ENCODE assay signal across 31 cellular contexts in the genomic region with DNA sequence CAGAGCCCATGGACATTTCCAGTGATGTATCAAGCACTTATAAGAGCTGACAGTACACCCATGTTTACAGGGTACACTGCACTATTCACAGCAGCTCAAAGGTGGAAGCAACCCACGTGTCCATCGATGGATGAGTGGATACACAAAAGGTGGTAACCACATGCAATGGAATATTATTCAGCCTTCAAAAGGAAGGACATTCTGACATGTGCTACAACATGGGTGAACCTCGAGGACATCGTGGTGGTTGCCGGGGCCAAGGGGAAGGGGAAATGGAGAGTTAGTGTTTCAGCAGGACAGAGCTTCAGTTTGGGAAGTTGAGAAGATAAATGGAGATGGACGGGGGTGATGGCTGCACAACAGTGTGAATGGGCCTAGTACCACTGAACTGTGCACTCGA. TPM values are rescaled to one million over a fixed set of nuclear protein-coding genes. Genes with fewer than 3 reads are reported as not detected.
"Had no signal": no experiment of that assay in that cellular context is flagged by ENCODE, and none has a peak within 500 bp of the region (broad histone marks: within the 10 kb centered on the region; RNA-seq: fewer than 3 reads in every experiment).

No MANE protein-coding gene starts in this region.

- H3K4me3 Mint-ChIP-seq: activated CD4-positive, alpha-beta memory T cell treated with anti-CD3 and anti-CD28 coated beads, Interleukin-2, amount 10 ng/mL, durations not matched to agents 7 days and 5 days; activated CD4-positive, alpha-beta T cell treated with anti-CD3 and anti-CD28 coated beads for 36 hours; activated CD4-positive, alpha-beta T cell treated with anti-CD3 and anti-CD28 coated beads, Interleukin-2, amount 10 ng/mL, durations not matched to agents 7 days and 5 days; activated naive CD4-positive, alpha-beta T cell treated with anti-CD3 and anti-CD28 coated beads, Interleukin-2, amount 10 ng/mL, durations not matched to agents 7 days and 5 days; activated naive CD8-positive, alpha-beta T cell treated with anti-CD3 and anti-CD28 coated beads, Interleukin-2, amount 10 ng/mL, durations not matched to agents 7 days and 5 days; activated T-cell treated with anti-CD3 and anti-CD28 coated beads, Interleukin-2, amount 50 U/mL, for 24 hours; activated T-cell treated with anti-CD3 and anti-CD28 coated beads, Interleukin-2, amount 50 U/mL, for 72 hours; brain; endodermal cell had no signal

- H3K27me3 Mint-ChIP-seq: activated CD4-positive, alpha-beta T cell treated with anti-CD3 and anti-CD28 coated beads, Interleukin-2, amount 10 ng/mL, durations not matched to agents 7 days and 5 days had no signal

- H3K36me3 Mint-ChIP-seq: activated naive CD4-positive, alpha-beta T cell treated with anti-CD3 and anti-CD28 coated beads, Interleukin-2, amount 10 ng/mL, durations not matched to agents 7 days and 5 days; activated naive CD4-positive, alpha-beta T cell treated with anti-CD3 and anti-CD28 coated beads, Interleukin-2, amount 50 U/mL, for 72 hours; activated naive CD8-positive, alpha-beta T cell treated with anti-CD3 and anti-CD28 coated beads, Interleukin-2, amount 10 ng/mL, durations not matched to agents 7 days and 5 days; brain had no signal

- H3K4me3 ChIP-seq: ascending aorta, breast epithelium, cardiac muscle cell, colonic mucosa, gastrocnemius medialis had no signal

- H3K4me1 Mint-ChIP-seq: activated CD4-positive, alpha-beta T cell treated with anti-CD3 and anti-CD28 coated beads for 36 hours; activated naive CD4-positive, alpha-beta T cell treated with anti-CD3 and anti-CD28 coated beads, Interleukin-2, amount 10 ng/mL, durations not matched to agents 7 days and 5 days had no signal

- H3K27ac Mint-ChIP-seq: activated CD4-positive, alpha-beta memory T cell treated with anti-CD3 and anti-CD28 coated beads, Interleukin-2, amount 10 ng/mL, durations not matched to agents 7 days and 5 days; activated CD4-positive, alpha-beta T cell treated with anti-CD3 and anti-CD28 coated beads for 36 hours; activated CD4-positive, alpha-beta T cell treated with anti-CD3 and anti-CD28 coated beads, Interleukin-2, amount 10 ng/mL, durations not matched to agents 7 days and 5 days; activated naive CD4-positive, alpha-beta T cell treated with anti-CD3 and anti-CD28 coated beads, Interleukin-2, amount 10 ng/mL, durations not matched to agents 7 days and 5 days; activated naive CD4-positive, alpha-beta T cell treated with anti-CD3 and anti-CD28 coated beads, Interleukin-2, amount 50 U/mL, for 72 hours; activated naive CD8-positive, alpha-beta T cell treated with anti-CD3 and anti-CD28 coated beads, Interleukin-2, amount 10 ng/mL, durations not matched to agents 7 days and 5 days; activated T-cell treated with anti-CD3 and anti-CD28 coated beads, Interleukin-2, amount 50 U/mL, for 24 hours; activated T-cell treated with anti-CD3 and anti-CD28 coated beads, Interleukin-2, amount 50 U/mL, for 72 hours; brain; endodermal cell had no signal

- H3K36me3 ChIP-seq: ascending aorta, breast epithelium, cardiac muscle cell, colonic mucosa, gastrocnemius medialis had no signal

- ATAC-seq: activated CD4-positive, alpha-beta T cell treated with anti-CD3 and anti-CD28 coated beads for 36 hours; activated naive CD4-positive, alpha-beta T cell treated with anti-CD3 and anti-CD28 coated beads, Interleukin-2, amount 50 U/mL, for 72 hours; activated T-cell treated with anti-CD3 and anti-CD28 coated beads, Interleukin-2, amount 50 U/mL, for 72 hours; foreskin keratinocyte; gastrocnemius medialis had no signal

- H3K27me3 ChIP-seq: ascending aorta, breast epithelium, cardiac muscle cell, colonic mucosa, gastrocnemius medialis had no signal

- H3K4me1 ChIP-seq: ascending aorta, breast epithelium, foreskin keratinocyte had no signal

- DNase-seq: activated CD4-positive, alpha-beta memory T cell treated with anti-CD3 and anti-CD28 coated beads, Interleukin-2, amount 10 ng/mL, durations not matched to agents 7 days and 5 days; activated CD4-positive, alpha-beta T cell treated with anti-CD3 and anti-CD28 coated beads for 36 hours; activated CD4-positive, alpha-beta T cell treated with anti-CD3 and anti-CD28 coated beads, Interleukin-2, amount 10 ng/mL, durations not matched to agents 7 days and 5 days; activated CD4-positive, alpha-beta T cell treated with anti-CD3 and anti-CD28 coated beads, Interleukin-2, amount 50 U/mL, for 4 hours; activated CD4-positive, CD25-positive, alpha-beta regulatory T cell; activated CD4-positive, CD25-positive, alpha-beta regulatory T cell treated with anti-CD3 and anti-CD28 coated beads, Interleukin-2, amount 50 U/mL, for 72 hours; activated CD8-positive, alpha-beta memory T cell treated with anti-CD3 and anti-CD28 coated beads, Interleukin-2, amount 50 U/mL, for 48 hours; activated gamma-delta T cell; activated naive CD4-positive, alpha-beta T cell; activated naive CD4-positive, alpha-beta T cell treated with anti-CD3 and anti-CD28 coated beads, Interleukin-2, amount 10 ng/mL, durations not matched to agents 7 days and 5 days; activated naive CD8-positive, alpha-beta T cell treated with anti-CD3 and anti-CD28 coated beads, Interleukin-2, amount 10 ng/mL, durations not matched to agents 7 days and 5 days; activated T-cell treated with anti-CD3 and anti-CD28 coated beads for 4 hours; activated T-cell treated with anti-CD3 and anti-CD28 coated beads, Interleukin-2, amount 50 U/mL, for 24 hours; activated T-cell treated with anti-CD3 and anti-CD28 coated beads, Interleukin-2, amount 50 U/mL, for 72 hours; central memory CD4-positive, alpha-beta T cell; cerebellar nuclear complex; effector memory CD4-positive, alpha-beta T cell; endodermal cell; foreskin keratinocyte; gastrocnemius medialis; T-helper 2 cell had no signal

- H3K9me3 ChIP-seq: ascending aorta, breast epithelium, colonic mucosa, gastrocnemius medialis had no signal

- H3K27ac ChIP-seq: ascending aorta, breast epithelium, cardiac muscle cell, colonic mucosa, foreskin keratinocyte, gastrocnemius medialis had no signal

- H3K9me3 Mint-ChIP-seq: activated CD4-positive, alpha-beta memory T cell treated with anti-CD3 and anti-CD28 coated beads, Interleukin-2, amount 10 ng/mL, durations not matched to agents 7 days and 5 days; activated CD4-positive, alpha-beta T cell treated with anti-CD3 and anti-CD28 coated beads, Interleukin-2, amount 10 ng/mL, durations not matched to agents 7 days and 5 days; activated naive CD4-positive, alpha-beta T cell treated with anti-CD3 and anti-CD28 coated beads, Interleukin-2, amount 10 ng/mL, durations not matched to agents 7 days and 5 days; activated naive CD4-positive, alpha-beta T cell treated with anti-CD3 and anti-CD28 coated beads, Interleukin-2, amount 50 U/mL, for 72 hours; activated naive CD8-positive, alpha-beta T cell treated with anti-CD3 and anti-CD28 coated beads, Interleukin-2, amount 10 ng/mL, durations not matched to agents 7 days and 5 days; activated T-cell treated with anti-CD3 and anti-CD28 coated beads, Interleukin-2, amount 50 U/mL, for 24 hours; activated T-cell treated with anti-CD3 and anti-CD28 coated beads, Interleukin-2, amount 50 U/mL, for 72 hours; endodermal cell had no signal

RNA-seq across cellular contexts. Expression of a gene that starts 9.1 kb away (rescaled TPM):
- total RNA-seq: activated CD4-positive, alpha-beta memory T cell treated with anti-CD3 and anti-CD28 coated beads, Interleukin-2, amount 10 ng/mL, durations not matched to agents 7 days and 5 days; activated CD4-positive, alpha-beta T cell treated with anti-CD3 and anti-CD28 coated beads for 36 hours; activated CD4-positive, alpha-beta T cell treated with anti-CD3 and anti-CD28 coated beads, Interleukin-2, amount 10 ng/mL, durations not matched to agents 7 days and 5 days; activated naive CD4-positive, alpha-beta T cell treated with anti-CD3 and anti-CD28 coated beads, Interleukin-2, amount 50 U/mL, for 72 hours; activated naive CD8-positive, alpha-beta T cell treated with anti-CD3 and anti-CD28 coated beads, Interleukin-2, amount 10 ng/mL, durations not matched to agents 7 days and 5 days; activated T-cell treated with anti-CD3 and anti-CD28 coated beads, Interleukin-2, amount 50 U/mL, for 72 hours; dermis microvascular lymphatic vessel endothelial cell; endodermal cell; foreskin keratinocyte; T-helper 1 cell treated with Interleukin-12 subunit alpha and Interleukin-12 subunit beta and Interleukin-4 antibody, amounts not matched to agents 30 ng/mL and 1 ng/mL, for 36 hours had no signal
- polyA plus RNA-seq: foreskin keratinocyte had no signal

RNA-seq across cellular contexts. Expression of a gene that starts 42.4 kb away (rescaled TPM):
- total RNA-seq: activated CD4-positive, alpha-beta memory T cell treated with anti-CD3 and anti-CD28 coated beads, Interleukin-2, amount 10 ng/mL, durations not matched to agents 7 days and 5 days; activated CD4-positive, alpha-beta T cell treated with anti-CD3 and anti-CD28 coated beads for 36 hours; activated CD4-positive, alpha-beta T cell treated with anti-CD3 and anti-CD28 coated beads, Interleukin-2, amount 10 ng/mL, durations not matched to agents 7 days and 5 days; activated naive CD4-positive, alpha-beta T cell treated with anti-CD3 and anti-CD28 coated beads, Interleukin-2, amount 50 U/mL, for 72 hours; activated naive CD8-positive, alpha-beta T cell treated with anti-CD3 and anti-CD28 coated beads, Interleukin-2, amount 10 ng/mL, durations not matched to agents 7 days and 5 days; activated T-cell treated with anti-CD3 and anti-CD28 coated beads, Interleukin-2, amount 50 U/mL, for 72 hours; ascending aorta; dermis microvascular lymphatic vessel endothelial cell; epithelial cell of proximal tubule; esophagus mucosa; foreskin keratinocyte; gastrocnemius medialis; T-helper 1 cell treated with Interleukin-12 subunit alpha and Interleukin-12 subunit beta and Interleukin-4 antibody, amounts not matched to agents 30 ng/mL and 1 ng/mL, for 36 hours had no signal
- polyA plus RNA-seq: foreskin keratinocyte had no signal
